Comparison of ENCODE assay signal across 1 cellular context in genomic region chr15:66646799-66647198, GRCh38.
TF ChIP-seq lines count a peak whose summit lies in the region.

No MANE protein-coding gene starts in this region.

TF ChIP-seq in H1, 55 proteins besides CTCF, POLR2A, EP300 and RAD21 (continued from another document):
- no peak for TF ChIP-seq PHF8 (conservative IDR thresholded peaks at IDR 0.05; ENCODE audit: low read depth, low read length)
- TF ChIP-seq JUND (IDR thresholded peaks at IDR 0.05; ENCODE audit: low read length), result no peak
- TF ChIP-seq CHD7 (IDR thresholded peaks at IDR 0.05; ENCODE audit: insufficient replicate concordance, low read length), result no peak
- TF ChIP-seq ATF2 (IDR thresholded peaks at IDR 0.05; ENCODE audit: low read length), result no peak
